In genomic region chr11:17765381-17766359, GRCh38 we compare ENCODE assay signal across 1 cellular context.
TF ChIP-seq lines count a peak whose summit lies in the region.

No MANE protein-coding gene starts in this region.

TF ChIP-seq in SK-N-SH treated with all-trans-retinoic acid at 6 μM for 48 hours, 23 proteins besides CTCF, POLR2A, EP300 and RAD21:
- TF ChIP-seq TSHZ2 (CRISPR knock-in tag; IDR thresholded peaks at IDR 0.05) (no peak), ZFP30 (CRISPR knock-in tag; IDR thresholded peaks at IDR 0.05) (no peak), POU6F1 (CRISPR knock-in tag; IDR thresholded peaks at IDR 0.05; ENCODE audit: borderline replicate concordance, low read depth) (no peak), SNAI2 (CRISPR knock-in tag; IDR thresholded peaks at IDR 0.05) (no peak), BACH2 (CRISPR knock-in tag; IDR thresholded peaks at IDR 0.05; ENCODE audit: borderline replicate concordance) (no peak), ZFP3 (CRISPR knock-in tag; IDR thresholded peaks at IDR 0.05) (no peak), GLIS3 (CRISPR knock-in tag; IDR thresholded peaks at IDR 0.05) (no peak), ESRRG (CRISPR knock-in tag; IDR thresholded peaks at IDR 0.05) (no peak)
- TF ChIP-seq, protein P1, sequence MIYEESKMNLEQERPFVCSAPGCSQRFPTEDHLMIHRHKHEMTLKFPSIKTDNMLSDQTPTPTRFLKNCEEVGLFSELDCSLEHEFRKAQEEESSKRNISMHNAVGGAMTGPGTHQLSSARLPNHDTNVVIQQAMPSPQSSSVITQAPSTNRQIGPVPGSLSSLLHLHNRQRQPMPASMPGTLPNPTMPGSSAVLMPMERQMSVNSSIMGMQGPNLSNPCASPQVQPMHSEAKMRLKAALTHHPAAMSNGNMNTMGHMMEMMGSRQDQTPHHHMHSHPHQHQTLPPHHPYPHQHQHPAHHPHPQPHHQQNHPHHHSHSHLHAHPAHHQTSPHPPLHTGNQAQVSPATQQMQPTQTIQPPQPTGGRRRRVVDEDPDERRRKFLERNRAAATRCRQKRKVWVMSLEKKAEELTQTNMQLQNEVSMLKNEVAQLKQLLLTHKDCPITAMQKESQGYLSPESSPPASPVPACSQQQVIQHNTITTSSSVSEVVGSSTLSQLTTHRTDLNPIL (CRISPR knock-in tag; IDR thresholded peaks at IDR 0.05; ENCODE audit: low read depth) = no peak
- TF ChIP-seq, protein P2, sequence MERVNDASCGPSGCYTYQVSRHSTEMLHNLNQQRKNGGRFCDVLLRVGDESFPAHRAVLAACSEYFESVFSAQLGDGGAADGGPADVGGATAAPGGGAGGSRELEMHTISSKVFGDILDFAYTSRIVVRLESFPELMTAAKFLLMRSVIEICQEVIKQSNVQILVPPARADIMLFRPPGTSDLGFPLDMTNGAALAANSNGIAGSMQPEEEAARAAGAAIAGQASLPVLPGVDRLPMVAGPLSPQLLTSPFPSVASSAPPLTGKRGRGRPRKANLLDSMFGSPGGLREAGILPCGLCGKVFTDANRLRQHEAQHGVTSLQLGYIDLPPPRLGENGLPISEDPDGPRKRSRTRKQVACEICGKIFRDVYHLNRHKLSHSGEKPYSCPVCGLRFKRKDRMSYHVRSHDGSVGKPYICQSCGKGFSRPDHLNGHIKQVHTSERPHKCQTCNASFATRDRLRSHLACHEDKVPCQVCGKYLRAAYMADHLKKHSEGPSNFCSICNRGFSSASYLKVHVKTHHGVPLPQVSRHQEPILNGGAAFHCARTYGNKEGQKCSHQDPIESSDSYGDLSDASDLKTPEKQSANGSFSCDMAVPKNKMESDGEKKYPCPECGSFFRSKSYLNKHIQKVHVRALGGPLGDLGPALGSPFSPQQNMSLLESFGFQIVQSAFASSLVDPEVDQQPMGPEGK (CRISPR knock-in tag; IDR thresholded peaks at IDR 0.05; ENCODE audit: borderline replicate concordance) = no peak
- TF ChIP-seq, protein P3, sequence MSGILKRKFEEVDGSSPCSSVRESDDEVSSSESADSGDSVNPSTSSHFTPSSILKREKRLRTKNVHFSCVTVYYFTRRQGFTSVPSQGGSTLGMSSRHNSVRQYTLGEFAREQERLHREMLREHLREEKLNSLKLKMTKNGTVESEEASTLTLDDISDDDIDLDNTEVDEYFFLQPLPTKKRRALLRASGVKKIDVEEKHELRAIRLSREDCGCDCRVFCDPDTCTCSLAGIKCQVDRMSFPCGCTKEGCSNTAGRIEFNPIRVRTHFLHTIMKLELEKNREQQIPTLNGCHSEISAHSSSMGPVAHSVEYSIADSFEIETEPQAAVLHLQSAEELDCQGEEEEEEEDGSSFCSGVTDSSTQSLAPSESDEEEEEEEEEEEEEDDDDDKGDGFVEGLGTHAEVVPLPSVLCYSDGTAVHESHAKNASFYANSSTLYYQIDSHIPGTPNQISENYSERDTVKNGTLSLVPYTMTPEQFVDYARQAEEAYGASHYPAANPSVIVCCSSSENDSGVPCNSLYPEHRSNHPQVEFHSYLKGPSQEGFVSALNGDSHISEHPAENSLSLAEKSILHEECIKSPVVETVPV (CRISPR knock-in tag; IDR thresholded peaks at IDR 0.05) = no peak
